In the genomic region with DNA sequence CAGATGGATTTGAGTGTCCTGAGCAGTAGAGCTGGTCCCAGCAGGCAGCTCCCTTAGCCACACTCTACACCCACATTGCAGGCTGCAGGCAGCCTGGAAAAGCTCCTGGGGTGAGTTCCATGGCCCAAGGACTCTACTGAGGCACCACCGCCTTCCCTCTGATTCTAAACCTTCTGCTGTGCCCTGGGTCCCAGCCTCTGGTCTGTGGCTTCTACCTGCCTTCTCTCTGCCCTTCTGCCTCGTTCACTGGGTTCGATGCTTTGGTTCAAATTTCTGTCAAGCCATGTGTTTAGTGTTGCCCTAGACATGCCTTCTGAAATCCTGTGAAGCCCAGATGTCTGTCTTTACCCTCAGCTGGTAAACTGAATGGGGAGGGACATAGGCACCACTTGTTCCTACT, we compare ENCODE assay signal across 1 cellular context.
TF ChIP-seq lines count a peak whose summit lies in the region.

No MANE protein-coding gene starts in this region.

TF ChIP-seq in H1, 55 proteins besides CTCF, POLR2A, EP300 and RAD21 (continued from another document):
- TF ChIP-seq, protein P1, sequence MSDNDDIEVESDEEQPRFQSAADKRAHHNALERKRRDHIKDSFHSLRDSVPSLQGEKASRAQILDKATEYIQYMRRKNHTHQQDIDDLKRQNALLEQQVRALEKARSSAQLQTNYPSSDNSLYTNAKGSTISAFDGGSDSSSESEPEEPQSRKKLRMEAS (IDR thresholded peaks at IDR 0.05), result no peak
- no peak for TF ChIP-seq SRF (IDR thresholded peaks at IDR 0.05; ENCODE audit: low read depth, low read length)
- TF ChIP-seq, protein P2, sequence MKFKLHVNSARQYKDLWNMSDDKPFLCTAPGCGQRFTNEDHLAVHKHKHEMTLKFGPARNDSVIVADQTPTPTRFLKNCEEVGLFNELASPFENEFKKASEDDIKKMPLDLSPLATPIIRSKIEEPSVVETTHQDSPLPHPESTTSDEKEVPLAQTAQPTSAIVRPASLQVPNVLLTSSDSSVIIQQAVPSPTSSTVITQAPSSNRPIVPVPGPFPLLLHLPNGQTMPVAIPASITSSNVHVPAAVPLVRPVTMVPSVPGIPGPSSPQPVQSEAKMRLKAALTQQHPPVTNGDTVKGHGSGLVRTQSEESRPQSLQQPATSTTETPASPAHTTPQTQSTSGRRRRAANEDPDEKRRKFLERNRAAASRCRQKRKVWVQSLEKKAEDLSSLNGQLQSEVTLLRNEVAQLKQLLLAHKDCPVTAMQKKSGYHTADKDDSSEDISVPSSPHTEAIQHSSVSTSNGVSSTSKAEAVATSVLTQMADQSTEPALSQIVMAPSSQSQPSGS (IDR thresholded peaks at IDR 0.05; ENCODE audit: low read length), result no peak
- TF ChIP-seq, protein P3, sequence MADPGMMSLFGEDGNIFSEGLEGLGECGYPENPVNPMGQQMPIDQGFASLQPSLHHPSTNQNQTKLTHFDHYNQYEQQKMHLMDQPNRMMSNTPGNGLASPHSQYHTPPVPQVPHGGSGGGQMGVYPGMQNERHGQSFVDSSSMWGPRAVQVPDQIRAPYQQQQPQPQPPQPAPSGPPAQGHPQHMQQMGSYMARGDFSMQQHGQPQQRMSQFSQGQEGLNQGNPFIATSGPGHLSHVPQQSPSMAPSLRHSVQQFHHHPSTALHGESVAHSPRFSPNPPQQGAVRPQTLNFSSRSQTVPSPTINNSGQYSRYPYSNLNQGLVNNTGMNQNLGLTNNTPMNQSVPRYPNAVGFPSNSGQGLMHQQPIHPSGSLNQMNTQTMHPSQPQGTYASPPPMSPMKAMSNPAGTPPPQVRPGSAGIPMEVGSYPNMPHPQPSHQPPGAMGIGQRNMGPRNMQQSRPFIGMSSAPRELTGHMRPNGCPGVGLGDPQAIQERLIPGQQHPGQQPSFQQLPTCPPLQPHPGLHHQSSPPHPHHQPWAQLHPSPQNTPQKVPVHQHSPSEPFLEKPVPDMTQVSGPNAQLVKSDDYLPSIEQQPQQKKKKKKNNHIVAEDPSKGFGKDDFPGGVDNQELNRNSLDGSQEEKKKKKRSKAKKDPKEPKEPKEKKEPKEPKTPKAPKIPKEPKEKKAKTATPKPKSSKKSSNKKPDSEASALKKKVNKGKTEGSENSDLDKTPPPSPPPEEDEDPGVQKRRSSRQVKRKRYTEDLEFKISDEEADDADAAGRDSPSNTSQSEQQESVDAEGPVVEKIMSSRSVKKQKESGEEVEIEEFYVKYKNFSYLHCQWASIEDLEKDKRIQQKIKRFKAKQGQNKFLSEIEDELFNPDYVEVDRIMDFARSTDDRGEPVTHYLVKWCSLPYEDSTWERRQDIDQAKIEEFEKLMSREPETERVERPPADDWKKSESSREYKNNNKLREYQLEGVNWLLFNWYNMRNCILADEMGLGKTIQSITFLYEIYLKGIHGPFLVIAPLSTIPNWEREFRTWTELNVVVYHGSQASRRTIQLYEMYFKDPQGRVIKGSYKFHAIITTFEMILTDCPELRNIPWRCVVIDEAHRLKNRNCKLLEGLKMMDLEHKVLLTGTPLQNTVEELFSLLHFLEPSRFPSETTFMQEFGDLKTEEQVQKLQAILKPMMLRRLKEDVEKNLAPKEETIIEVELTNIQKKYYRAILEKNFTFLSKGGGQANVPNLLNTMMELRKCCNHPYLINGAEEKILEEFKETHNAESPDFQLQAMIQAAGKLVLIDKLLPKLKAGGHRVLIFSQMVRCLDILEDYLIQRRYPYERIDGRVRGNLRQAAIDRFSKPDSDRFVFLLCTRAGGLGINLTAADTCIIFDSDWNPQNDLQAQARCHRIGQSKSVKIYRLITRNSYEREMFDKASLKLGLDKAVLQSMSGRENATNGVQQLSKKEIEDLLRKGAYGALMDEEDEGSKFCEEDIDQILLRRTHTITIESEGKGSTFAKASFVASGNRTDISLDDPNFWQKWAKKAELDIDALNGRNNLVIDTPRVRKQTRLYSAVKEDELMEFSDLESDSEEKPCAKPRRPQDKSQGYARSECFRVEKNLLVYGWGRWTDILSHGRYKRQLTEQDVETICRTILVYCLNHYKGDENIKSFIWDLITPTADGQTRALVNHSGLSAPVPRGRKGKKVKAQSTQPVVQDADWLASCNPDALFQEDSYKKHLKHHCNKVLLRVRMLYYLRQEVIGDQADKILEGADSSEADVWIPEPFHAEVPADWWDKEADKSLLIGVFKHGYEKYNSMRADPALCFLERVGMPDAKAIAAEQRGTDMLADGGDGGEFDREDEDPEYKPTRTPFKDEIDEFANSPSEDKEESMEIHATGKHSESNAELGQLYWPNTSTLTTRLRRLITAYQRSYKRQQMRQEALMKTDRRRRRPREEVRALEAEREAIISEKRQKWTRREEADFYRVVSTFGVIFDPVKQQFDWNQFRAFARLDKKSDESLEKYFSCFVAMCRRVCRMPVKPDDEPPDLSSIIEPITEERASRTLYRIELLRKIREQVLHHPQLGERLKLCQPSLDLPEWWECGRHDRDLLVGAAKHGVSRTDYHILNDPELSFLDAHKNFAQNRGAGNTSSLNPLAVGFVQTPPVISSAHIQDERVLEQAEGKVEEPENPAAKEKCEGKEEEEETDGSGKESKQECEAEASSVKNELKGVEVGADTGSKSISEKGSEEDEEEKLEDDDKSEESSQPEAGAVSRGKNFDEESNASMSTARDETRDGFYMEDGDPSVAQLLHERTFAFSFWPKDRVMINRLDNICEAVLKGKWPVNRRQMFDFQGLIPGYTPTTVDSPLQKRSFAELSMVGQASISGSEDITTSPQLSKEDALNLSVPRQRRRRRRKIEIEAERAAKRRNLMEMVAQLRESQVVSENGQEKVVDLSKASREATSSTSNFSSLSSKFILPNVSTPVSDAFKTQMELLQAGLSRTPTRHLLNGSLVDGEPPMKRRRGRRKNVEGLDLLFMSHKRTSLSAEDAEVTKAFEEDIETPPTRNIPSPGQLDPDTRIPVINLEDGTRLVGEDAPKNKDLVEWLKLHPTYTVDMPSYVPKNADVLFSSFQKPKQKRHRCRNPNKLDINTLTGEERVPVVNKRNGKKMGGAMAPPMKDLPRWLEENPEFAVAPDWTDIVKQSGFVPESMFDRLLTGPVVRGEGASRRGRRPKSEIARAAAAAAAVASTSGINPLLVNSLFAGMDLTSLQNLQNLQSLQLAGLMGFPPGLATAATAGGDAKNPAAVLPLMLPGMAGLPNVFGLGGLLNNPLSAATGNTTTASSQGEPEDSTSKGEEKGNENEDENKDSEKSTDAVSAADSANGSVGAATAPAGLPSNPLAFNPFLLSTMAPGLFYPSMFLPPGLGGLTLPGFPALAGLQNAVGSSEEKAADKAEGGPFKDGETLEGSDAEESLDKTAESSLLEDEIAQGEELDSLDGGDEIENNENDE (IDR thresholded peaks at IDR 0.05; ENCODE audit: insufficient replicate concordance, low read length), result no peak
- no peak for TF ChIP-seq TEAD4 (IDR thresholded peaks at IDR 0.05; ENCODE audit: low read depth, low read length)
